ENCODE assay signal across 16 cellular contexts in the genomic region with DNA sequence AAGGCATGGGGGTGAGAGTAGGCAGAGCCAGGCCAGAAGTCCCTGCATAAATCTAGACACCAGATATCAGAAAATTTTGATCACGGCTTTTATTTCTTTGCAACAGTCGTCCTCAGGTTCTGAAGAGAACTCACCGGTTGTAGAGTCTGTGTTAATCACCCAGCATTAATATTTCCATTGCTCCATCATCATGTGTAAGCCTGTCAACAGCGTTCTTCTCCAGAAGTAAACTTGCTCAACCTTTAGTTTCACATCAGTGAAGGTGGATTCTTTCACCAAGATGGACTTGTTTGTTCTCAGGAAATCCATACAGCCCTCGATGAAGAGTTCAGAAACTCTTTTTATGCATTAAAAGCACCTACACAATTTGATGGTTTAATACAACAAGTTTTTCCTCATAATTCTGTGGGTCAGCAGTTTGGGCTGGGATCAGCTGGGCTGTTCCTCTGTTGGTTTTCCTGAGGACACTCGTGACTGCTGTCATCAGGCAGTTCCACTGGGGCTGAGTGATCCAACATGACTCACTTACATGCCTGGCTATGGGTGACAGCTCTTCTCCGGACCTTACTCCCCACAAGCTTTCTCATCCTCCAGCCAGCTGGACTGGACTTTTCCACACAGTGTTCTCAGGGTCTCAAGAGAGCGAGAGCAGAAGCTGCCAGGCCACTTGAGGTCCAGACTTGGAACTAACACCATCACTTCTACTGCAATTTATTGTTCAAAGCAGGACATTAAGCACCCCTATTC.
DNase-seq lines count a peak whose midpoint lies in the region; ATAC-seq and TF ChIP-seq lines count a peak whose summit lies in the region.
"Had no signal": no experiment of that assay in that cellular context is flagged by ENCODE, and none has a peak within 500 bp of the region (broad histone marks: within the 10 kb centered on the region; RNA-seq: fewer than 3 reads in every experiment).

No MANE protein-coding gene starts in this region.

- TF ChIP-seq CTCF in right lobe of liver (IDR thresholded peaks at IDR 0.05), result no peak
- no peak for TF ChIP-seq CTCF in tibial artery (IDR thresholded peaks at IDR 0.05)
- no peak for TF ChIP-seq CTCF in stomach (IDR thresholded peaks at IDR 0.05)

- H3K27me3 ChIP-seq in right lobe of liver (no peaks in the 10 kb centered on the region), tibial artery (no peaks in the 10 kb centered on the region), stomach (no peaks in the 10 kb centered on the region)
- H3K27me3 ChIP-seq: esophagus muscularis mucosa, ovary had no signal

- H3K9me3 ChIP-seq in right lobe of liver (no peaks in the 10 kb centered on the region), tibial artery (no peaks in the 10 kb centered on the region), stomach (no peaks in the 10 kb centered on the region)
- H3K9me3 ChIP-seq: Caco-2, esophagus muscularis mucosa, ovary had no signal

- TF ChIP-seq POLR2A in right lobe of liver (IDR thresholded peaks at IDR 0.05) (no peak), stomach (IDR thresholded peaks at IDR 0.05) (no peak)

- 65% methylated on average over 4 of the region's 8 CpGs for whole genome bisulfite sequencing in right lobe of liver (ENCODE audit: insufficient coverage, low coverage, low lambda C conversion rate, missing lambda C conversion rate)
- 70 to 78% (median 75%) methylated on average over 8 of the region's 8 CpGs for WGBS in stomach, 5 donors

- TF ChIP-seq EP300 in stomach (IDR thresholded peaks at IDR 0.05), result no peak

- H3K27ac ChIP-seq in right lobe of liver (no peak overlapping the region), tibial artery (no peak overlapping the region), stomach (no peak overlapping the region)
- H3K27ac ChIP-seq: esophagus muscularis mucosa, ovary, SK-N-MC had no signal

- H3K4me1 ChIP-seq in right lobe of liver (peaks cover 0 to 10% (median 0%) of the 10 kb centered on the region in 4 donors), tibial artery (peaks cover 0 to 13% (median 0%) of the 10 kb centered on the region in 4 donors), stomach (no peaks in the 10 kb centered on the region)

- H3K4me3 ChIP-seq in right lobe of liver, result no peak overlapping the region
- no peak overlapping the region for H3K4me3 ChIP-seq in tibial artery
- H3K4me3 ChIP-seq in stomach, result no peak overlapping the region
- H3K4me3 ChIP-seq: esophagus muscularis mucosa, ovary, SK-N-MC had no signal

- ATAC-seq in esophagus mucosa (peak; percentile 83), right lobe of liver (peak in 3 of 4 donors; percentile 40 to 71 (median 52))

- H3K36me3 ChIP-seq in right lobe of liver, result no peaks in the 10 kb centered on the region
- H3K36me3 ChIP-seq in tibial artery, result no peaks in the 10 kb centered on the region
- H3K36me3 ChIP-seq in stomach, result no peaks in the 10 kb centered on the region
- H3K36me3 ChIP-seq: esophagus muscularis mucosa, ovary had no signal

- intact Hi-C loops in right lobe of liver (cut with DNase I) (no loop called here), tibial artery (cut with DNase I; ENCODE audit: low total_unique reads) (no loop called here), stomach (cut with DNase I; ENCODE audit: low total_unique reads) (no loop called here)

- peak; percentile 39 for DNase-seq in RKO (ENCODE audit: low spot score)
- no peak for DNase-seq in right lobe of liver
- peak; percentile 88 to 90 for DNase-seq in tibial artery
- DNase-seq in stimulated activated CD4-positive, alpha-beta T cell treated with anti-CD3 and anti-CD28 coated beads, Interleukin-12 subunit alpha, Interleukin-12 subunit beta, amount 100 ng/mL, for 4 hours, result no peak
- no peak for DNase-seq in 8988T
- DNase-seq in stomach, result no peak
- no peak for DNase-seq in DMS153 treated with DMSO at 0.1 percent for 48 hours (lab: John Stamatoyannopoulos, UW; ENCODE audit: unreplicated experiment)
- DNase-seq: activated CD4-positive, CD25-positive, alpha-beta regulatory T cell treated with anti-CD3 and anti-CD28 coated beads, Interleukin-2, amount 50 U/mL, for 72 hours; Caco-2; NCI-H1436; ovary; stimulated activated CD4-positive, alpha-beta T cell treated with anti-CD3 and anti-CD28 coated beads, Interleukin-4, amount 100 ng/mL, for 24 hours; stimulated activated naive CD4-positive, alpha-beta T cell treated with Interleukin-2 at 50 U/mL for 16 hours had no signal

Comparison
In these comparisons a context has a peak if more than half of its experiments do, and no peak if none do; other contexts are left out.
1. DNase-seq: peak in RKO (single experiment) and tibial artery (2 of 2); none in right lobe of liver (0 of 3), stimulated activated CD4-positive, alpha-beta T cell treated with anti-CD3 and anti-CD28 coated beads, Interleukin-12 subunit alpha, Interleukin-12 subunit beta, amount 100 ng/mL, for 4 hours (single experiment), 8988T (single experiment), stomach (single experiment) and DMS153 treated with DMSO at 0.1 percent for 48 hours (single experiment).